In the genomic region with DNA sequence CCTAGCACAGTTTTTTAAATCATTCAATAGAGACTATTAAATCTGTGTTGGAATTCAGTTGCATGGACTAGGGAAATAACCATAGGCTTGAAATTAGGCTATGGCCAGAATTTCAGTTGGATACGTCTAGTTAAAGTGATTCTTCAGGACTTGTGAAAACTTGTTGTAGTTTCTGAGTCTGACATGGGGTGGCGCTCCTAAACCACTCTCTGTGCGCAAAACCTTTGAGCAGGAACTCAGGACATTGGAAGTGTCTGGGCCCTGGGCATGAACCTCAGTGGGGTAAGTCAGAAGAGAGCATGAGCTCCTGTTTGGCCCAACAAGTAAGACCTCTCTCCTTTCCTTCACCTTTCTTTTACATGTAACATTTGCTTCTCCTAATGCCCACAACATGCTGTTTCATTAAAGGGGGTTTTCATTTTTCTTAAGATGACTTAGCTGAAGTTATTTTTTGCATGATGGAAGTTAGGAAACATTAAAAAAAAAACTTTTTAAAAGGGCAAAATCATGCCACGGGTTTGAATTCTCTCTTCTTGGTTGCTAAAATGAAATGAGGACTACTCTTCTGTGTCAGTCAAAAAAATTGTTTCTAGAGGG, we compare ENCODE assay signal across 7 cellular contexts. TPM values are rescaled to one million over a fixed set of nuclear protein-coding genes. Genes with fewer than 3 reads are reported as not detected.
A peak's percentile ranks its signal among the peaks of the same experiment; 100 is the strongest.
DNase-seq lines count a peak whose midpoint lies in the region; ATAC-seq, FAIRE-seq and TF ChIP-seq lines count a peak whose summit lies in the region.

No MANE protein-coding gene starts in this region.

- intact Hi-C loops in HepG2 (cut with micrococcal nuclease; ENCODE audit: unreplicated experiment): loop anchor here (1.0 kb wide), 3 partner anchors 194 to 437 kb away; no protein-coding TSS in a partner anchor

- H3K36me3 ChIP-seq in OCI-LY1 (ENCODE audit: insufficient read depth, low read length) (no peaks in the 10 kb centered on the region), HepG2 (replicated peaks in 1 of 2; ENCODE audit: control insufficient read depth in 1 of 2, insufficient read depth in 2 of 2, low read length in 2 of 2) (no peaks in the 10 kb centered on the region)

- peak; percentile 55 for ATAC-seq in HepG2

- in situ Hi-C loops in HepG2 (cut with HindIII; ENCODE audit: extremely low pct_ligation_motif_present, low pct_unique_long_range_greater_than_20kb): loop anchor here (5.0 kb wide), 1 partner anchor 304 kb away; no protein-coding TSS in a partner anchor

- no peak for FAIRE-seq in HTR-8/SVneo (lab: Jason Lieb, UNC)
- peak; percentile 82 for FAIRE-seq in HepG2 (lab: Jason Lieb, UNC)

- CTCF ChIA-PET in HepG2 (lab: Yijun Ruan, JAX; ENCODE audit: low intra/inter-chr PET ratio, low total read pairs): interaction anchor here (1.2 to 1.8 kb wide), 3 partner anchors 194 to 438 kb away, joined by 4 to 23 read pairs (median 9); no protein-coding TSS in a partner anchor

- BruUV-seq in HepG2 (replicated peaks; lab: Mats Ljungman, UMichigan): no TSS peak

- H3K4me2 ChIP-seq in OCI-LY1 (ENCODE audit: low read length) (no peak overlapping the region), HepG2 (ENCODE audit: low read depth, low read length) (no peak overlapping the region)

- H3K79me2 ChIP-seq in OCI-LY1 (ENCODE audit: insufficient read depth, low read length): no peaks in the 10 kb centered on the region
- no peaks in the 10 kb centered on the region for H3K79me2 ChIP-seq in HepG2 (ENCODE audit: insufficient read depth, low read length)

- no peaks in the 10 kb centered on the region for H4K20me1 ChIP-seq in OCI-LY1 (ENCODE audit: insufficient read depth, low read length)
- H4K20me1 ChIP-seq in HepG2 (ENCODE audit: insufficient read depth, low read length): no peaks in the 10 kb centered on the region

- peak; percentile 72 for TF ChIP-seq RAD21 in HepG2 (CRISPR knock-in tag; IDR thresholded peaks at IDR 0.05)

- 7% methylated on average over 3 of the region's 4 CpGs for WGBS in HepG2 (ENCODE audit: low lambda C conversion rate)

- H3K9ac ChIP-seq in OCI-LY1 (ENCODE audit: low read length) (no peak overlapping the region), HepG2 (ENCODE audit: insufficient read depth, low read depth, low read length) (no peak overlapping the region)

- POLR2A ChIA-PET in HepG2 (lab: Yijun Ruan, JAX): no interaction called here

- no peaks in the 10 kb centered on the region for H3K9me3 ChIP-seq in OCI-LY1 (ENCODE audit: low read length)
- no peaks in the 10 kb centered on the region for H3K9me3 ChIP-seq in HepG2 (ENCODE audit: low read length)

- DNase-seq in EL (peak; percentile 79), HTR-8/SVneo (ENCODE audit: insufficient read length, low spot score) (peak; percentile 18), cerebellar cortex (ENCODE audit: low spot score) (peak; percentile 40), HepG2 (ENCODE audit: low spot score) (peak; percentile 45), ureter (ENCODE audit: low spot score) (peak; percentile 74), activated gamma-delta T cell treated with Interleukin-2 at 50 U/mL for 16 hours (no peak)

- H3K27ac ChIP-seq in OCI-LY1 (ENCODE audit: low read depth, low read length, poor library complexity, severe bottlenecking): no peak overlapping the region
- no peak overlapping the region for H3K27ac ChIP-seq in HepG2 (ENCODE audit: extremely low read length, insufficient read depth, low read length)

- TF ChIP-seq CTCF in OCI-LY1 (IDR thresholded peaks at IDR 0.05; ENCODE audit: low read length): peak; percentile 72
- TF ChIP-seq CTCF in HepG2 (CRISPR knock-in tag; IDR thresholded peaks at IDR 0.05): peak; percentile 87

- H3K4me3 ChIP-seq in OCI-LY1 (ENCODE audit: low read depth, low read length, poor library complexity, severe bottlenecking): no peak overlapping the region
- H3K4me3 ChIP-seq in HepG2 (replicated peaks in 1 of 3; ENCODE audit: insufficient read depth in 1 of 3, low read depth in 2 of 3, low read length in 3 of 3): no peak overlapping the region

- H3K4me1 ChIP-seq in OCI-LY1 (ENCODE audit: insufficient read depth, low read length, severe bottlenecking) (no peaks in the 10 kb centered on the region), HepG2 (ENCODE audit: insufficient read depth, low read length) (peaks cover 25% of the 10 kb centered on the region)

- TF ChIP-seq EP300 in HepG2 (IDR thresholded peaks at IDR 0.05; ENCODE audit: low read depth in 2 of 2, low read length in 2 of 2): no peak
- no peak for TF ChIP-seq EP300 in HepG2 (CRISPR knock-in tag; IDR thresholded peaks at IDR 0.05; ENCODE audit: borderline replicate concordance)

- H3F3A ChIP-seq in OCI-LY1 (ENCODE audit: insufficient read depth, low read length): no peaks in the 10 kb centered on the region

- TF ChIP-seq POLR2A in HepG2 (IDR thresholded peaks at IDR 0.05; ENCODE audit: insufficient read depth in 1 of 2, low read depth in 2 of 2, low read length in 2 of 2): no peak

- no peak overlapping the region for H2AFZ ChIP-seq in OCI-LY1 (ENCODE audit: low read length)
- H2AFZ ChIP-seq in HepG2 (ENCODE audit: low read length): no peak overlapping the region

- 0 out of 2 replicates have a peak, but pooled peaks cover 4% of the 10 kb centered on the region for H3K27me3 ChIP-seq in OCI-LY1 (ENCODE audit: insufficient read depth, low read length)
- H3K27me3 ChIP-seq in HepG2 (ENCODE audit: control insufficient read depth in 1 of 2, insufficient read depth in 2 of 2, low read length in 2 of 2): peaks cover 0 to 19% of the 10 kb centered on the region in 2 experiments; a peak in 2 of 5 replicates

- no peaks in the 10 kb centered on the region for H3K9me2 ChIP-seq in OCI-LY1 (ENCODE audit: low read depth, low read length)

TF ChIP-seq in HepG2, 621 proteins besides CTCF, POLR2A, EP300 and RAD21 (continues in another document):
- TF ChIP-seq GZF1 (CRISPR knock-in tag; IDR thresholded peaks at IDR 0.05) (no peak), SMC3 (IDR thresholded peaks at IDR 0.05; ENCODE audit: low read length) (peak; percentile 78), ZNF337 (CRISPR knock-in tag; IDR thresholded peaks at IDR 0.05; ENCODE audit: borderline replicate concordance, low read depth) (no peak), STAG1 (CRISPR knock-in tag; IDR thresholded peaks at IDR 0.05) (peak; percentile 91), SOX6 (IDR thresholded peaks at IDR 0.05) (no peak), SOX6 (CRISPR knock-in tag; IDR thresholded peaks at IDR 0.05) (no peak)
- TF ChIP-seq, protein P1, sequence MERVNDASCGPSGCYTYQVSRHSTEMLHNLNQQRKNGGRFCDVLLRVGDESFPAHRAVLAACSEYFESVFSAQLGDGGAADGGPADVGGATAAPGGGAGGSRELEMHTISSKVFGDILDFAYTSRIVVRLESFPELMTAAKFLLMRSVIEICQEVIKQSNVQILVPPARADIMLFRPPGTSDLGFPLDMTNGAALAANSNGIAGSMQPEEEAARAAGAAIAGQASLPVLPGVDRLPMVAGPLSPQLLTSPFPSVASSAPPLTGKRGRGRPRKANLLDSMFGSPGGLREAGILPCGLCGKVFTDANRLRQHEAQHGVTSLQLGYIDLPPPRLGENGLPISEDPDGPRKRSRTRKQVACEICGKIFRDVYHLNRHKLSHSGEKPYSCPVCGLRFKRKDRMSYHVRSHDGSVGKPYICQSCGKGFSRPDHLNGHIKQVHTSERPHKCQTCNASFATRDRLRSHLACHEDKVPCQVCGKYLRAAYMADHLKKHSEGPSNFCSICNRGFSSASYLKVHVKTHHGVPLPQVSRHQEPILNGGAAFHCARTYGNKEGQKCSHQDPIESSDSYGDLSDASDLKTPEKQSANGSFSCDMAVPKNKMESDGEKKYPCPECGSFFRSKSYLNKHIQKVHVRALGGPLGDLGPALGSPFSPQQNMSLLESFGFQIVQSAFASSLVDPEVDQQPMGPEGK (CRISPR knock-in tag; IDR thresholded peaks at IDR 0.05): no peak
- TF ChIP-seq, protein P2, sequence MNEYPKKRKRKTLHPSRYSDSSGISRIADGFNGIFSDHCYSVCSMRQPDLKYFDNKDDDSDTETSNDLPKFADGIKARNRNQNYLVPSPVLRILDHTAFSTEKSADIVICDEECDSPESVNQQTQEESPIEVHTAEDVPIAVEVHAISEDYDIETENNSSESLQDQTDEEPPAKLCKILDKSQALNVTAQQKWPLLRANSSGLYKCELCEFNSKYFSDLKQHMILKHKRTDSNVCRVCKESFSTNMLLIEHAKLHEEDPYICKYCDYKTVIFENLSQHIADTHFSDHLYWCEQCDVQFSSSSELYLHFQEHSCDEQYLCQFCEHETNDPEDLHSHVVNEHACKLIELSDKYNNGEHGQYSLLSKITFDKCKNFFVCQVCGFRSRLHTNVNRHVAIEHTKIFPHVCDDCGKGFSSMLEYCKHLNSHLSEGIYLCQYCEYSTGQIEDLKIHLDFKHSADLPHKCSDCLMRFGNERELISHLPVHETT (CRISPR knock-in tag; conservative IDR thresholded peaks at IDR 0.05): no peak

RNA-seq across cellular contexts. Expression of a gene that starts 17.1 kb away (rescaled TPM):
- not detected in 2 replicates for total RNA-seq in HepG2 (2016; rRNA removed; fragmentation: Illumina TruSeq; extraction: Trizol)
- not detected in 2 replicates for total RNA-seq in HepG2 (2016; cell fraction: cytosol; rRNA removed; fragmentation: Illumina TruSeq; extraction: Trizol; ENCODE audit: low read depth)
- total RNA-seq in HepG2 (2016; cell fraction: insoluble cytoplasmic fraction; rRNA removed; fragmentation: Illumina TruSeq; extraction: Trizol): not detected in 2 replicates
- not detected in 2 replicates for total RNA-seq in HepG2 (2016; cell fraction: membrane; rRNA removed; fragmentation: Illumina TruSeq; extraction: Trizol)
- total RNA-seq in HepG2 (2016; cell fraction: nucleus; rRNA removed; fragmentation: Illumina TruSeq; extraction: Trizol): not detected in 2 replicates
- polyA plus RNA-seq in HepG2 (2011; rRNA removed): not detected in 2 replicates
- not detected in 2 replicates for polyA plus RNA-seq in HepG2 (2011; cell fraction: cytosol; rRNA removed)
- polyA plus RNA-seq in HepG2 (2011; cell fraction: nucleus; rRNA removed): not detected in 2 replicates
- not detected in 2 replicates for polyA plus RNA-seq in HepG2 (2012)
- polyA plus RNA-seq in HepG2 (2016; cell fraction: cytosol; fragmentation: Illumina TruSeq; extraction: Trizol; ENCODE audit: low read depth): not detected in 2 replicates
- polyA plus RNA-seq in HepG2 (2016; cell fraction: insoluble cytoplasmic fraction; fragmentation: Illumina TruSeq; extraction: Trizol; ENCODE audit: low read depth): not detected in 2 replicates
- polyA plus RNA-seq in HepG2 (2016; cell fraction: membrane; fragmentation: Illumina TruSeq; extraction: Trizol; ENCODE audit: low read depth): not detected in 2 replicates
- not detected in 2 replicates for polyA plus RNA-seq in HepG2 (2016; cell fraction: nucleus; fragmentation: Illumina TruSeq; extraction: Trizol; ENCODE audit: insufficient read depth, low read depth)
- 0.07 TPM in 1 of 2 replicates, not detected in the other for polyA minus RNA-seq in HepG2 (2011; rRNA and poly(A)+ RNA removed; ENCODE audit: low replicate concordance)
- not detected in 2 replicates for polyA minus RNA-seq in HepG2 (2011; cell fraction: cytosol; rRNA and poly(A)+ RNA removed)
- not detected in 2 replicates for polyA minus RNA-seq in HepG2 (2011; cell fraction: nucleus; rRNA and poly(A)+ RNA removed)
- total RNA-seq in ureter: 0.23 TPM
